30 cellular contexts compared by ENCODE assay signal in genomic region chr7:78879206-78879605, GRCh38.
"Had no signal": no experiment of that assay in that cellular context is flagged by ENCODE, and none has a peak within 500 bp of the region (broad histone marks: within the 10 kb centered on the region; RNA-seq: fewer than 3 reads in every experiment).

No MANE protein-coding gene starts in this region.

- DNase-seq: hippocampal formation; immature natural killer cell; kidney; left colon; left lung; lower lobe of right lung; mammary epithelial cell; mesenchymal stem cell; naive thymus-derived CD8-positive, alpha-beta T cell; nucleus accumbens; pancreas; posterior cingulate gyrus; retina; right cardiac atrium; stimulated activated CD4-positive, alpha-beta T cell treated with anti-CD3 and anti-CD28 coated beads, Interleukin-12 subunit alpha, Interleukin-12 subunit beta, amount 100 ng/mL, for 4 hours; stimulated activated CD4-positive, alpha-beta T cell treated with anti-CD3 and anti-CD28 coated beads, Interleukin-15, amount 100 ng/mL, for 24 hours; stimulated activated CD4-positive, alpha-beta T cell treated with anti-CD3 and anti-CD28 coated beads, Interleukin-4, amount 100 ng/mL, for 24 hours; stimulated activated naive CD4-positive, alpha-beta T cell; tibial artery; upper lobe of right lung; uterus had no signal

- H3K27me3 ChIP-seq: left lung, pancreas, suprapubic skin, tibial artery, upper lobe of right lung, uterus had no signal

- ATAC-seq: left colon; left lung; lower lobe of right lung; naive thymus-derived CD8-positive, alpha-beta T cell; pancreas; right cardiac atrium; sciatic nerve; stimulated activated effector memory CD8-positive, alpha-beta T cell treated with anti-CD3 and anti-CD28 coated beads, Interleukin-12 subunit alpha, Interleukin-12 subunit beta, amount 100 ng/mL, for 72 hours; upper lobe of right lung had no signal

- H3K27ac Mint-ChIP-seq: immature natural killer cell; naive thymus-derived CD8-positive, alpha-beta T cell; nephron; stimulated activated effector memory CD8-positive, alpha-beta T cell treated with anti-CD3 and anti-CD28 coated beads, Interleukin-12 subunit alpha, Interleukin-12 subunit beta, amount 100 ng/mL, for 72 hours; stimulated activated naive CD8-positive, alpha-beta T cell treated with anti-CD3 and anti-CD28 coated beads, Interleukin-15, Interleukin-2, amounts not matched to agents 100 ng/mL and 50 ng/mL, for 24 hours had no signal

- H3K4me1 Mint-ChIP-seq: immature natural killer cell; naive thymus-derived CD8-positive, alpha-beta T cell; nephron; neural crest cell; stimulated activated effector memory CD8-positive, alpha-beta T cell treated with anti-CD3 and anti-CD28 coated beads, Interleukin-12 subunit alpha, Interleukin-12 subunit beta, amount 100 ng/mL, for 72 hours had no signal

- H3K4me1 ChIP-seq: left lung, lower lobe of right lung, pancreas, prostate gland, suprapubic skin, tibial artery, upper lobe of right lung, uterus had no signal

- H3K27ac ChIP-seq: left lung, lower lobe of right lung, pancreas, prostate gland, skin epidermis, suprapubic skin, thoracic aorta, tibial artery, upper lobe of right lung, uterus had no signal

- H3K27me3 Mint-ChIP-seq: naive thymus-derived CD8-positive, alpha-beta T cell; stimulated activated naive CD8-positive, alpha-beta T cell treated with anti-CD3 and anti-CD28 coated beads, Interleukin-15, Interleukin-2, amounts not matched to agents 100 ng/mL and 50 ng/mL, for 24 hours had no signal

- H3K36me3 Mint-ChIP-seq: stimulated activated effector memory CD8-positive, alpha-beta T cell treated with anti-CD3 and anti-CD28 coated beads, Interleukin-12 subunit alpha, Interleukin-12 subunit beta, amount 100 ng/mL, for 72 hours had no signal

- H3K4me3 Mint-ChIP-seq: immature natural killer cell; naive thymus-derived CD8-positive, alpha-beta T cell; nephron; neural crest cell; stimulated activated effector memory CD8-positive, alpha-beta T cell treated with anti-CD3 and anti-CD28 coated beads, Interleukin-12 subunit alpha, Interleukin-12 subunit beta, amount 100 ng/mL, for 72 hours; stimulated activated naive CD8-positive, alpha-beta T cell treated with anti-CD3 and anti-CD28 coated beads, Interleukin-15, Interleukin-2, amounts not matched to agents 100 ng/mL and 50 ng/mL, for 24 hours had no signal

- H3K9me3 ChIP-seq: pancreas, prostate gland had no signal
